ENCODE assay signal across 7 cellular contexts in the genomic region with DNA sequence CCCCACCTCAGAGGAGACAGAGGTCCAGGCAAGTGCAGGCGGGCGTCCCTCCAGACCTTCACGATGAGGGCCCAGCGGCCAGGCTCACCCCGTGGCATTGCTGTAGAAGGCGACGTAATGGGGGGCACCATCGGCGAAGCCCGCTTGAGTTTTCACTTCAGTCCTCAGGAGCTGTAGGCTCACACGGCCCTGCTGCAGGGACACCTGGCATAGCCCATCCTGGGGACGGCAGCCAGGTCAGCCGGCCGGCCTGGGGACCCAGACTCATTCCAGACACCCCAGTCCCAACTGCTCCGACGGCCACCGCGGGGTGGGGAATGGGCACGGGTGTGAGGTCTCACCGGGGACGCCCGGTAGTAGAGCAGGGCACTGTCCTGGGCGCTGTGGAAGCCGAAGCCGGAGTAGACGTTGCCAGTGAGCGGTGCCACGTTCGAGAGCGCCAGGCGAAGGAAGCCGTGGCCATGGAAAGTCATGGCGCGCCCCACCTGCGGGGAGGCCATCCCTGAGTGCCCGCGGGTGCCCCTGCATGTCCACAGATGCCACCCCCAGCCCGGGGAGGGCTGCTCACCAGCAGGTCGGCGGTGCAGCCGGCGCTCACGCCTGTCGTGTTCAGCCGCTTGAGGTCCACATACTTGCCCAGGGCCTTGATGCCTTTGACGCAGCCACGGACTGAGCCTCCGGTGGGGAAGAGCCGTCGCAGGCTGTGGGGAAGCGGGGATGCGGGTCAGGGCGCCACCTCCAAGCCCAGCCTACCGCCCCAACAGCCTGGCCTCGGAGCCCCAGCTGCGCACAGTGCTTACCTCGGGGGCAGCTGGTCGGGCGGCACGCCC.
"Had no signal": no experiment of that assay in that cellular context is flagged by ENCODE, and none has a peak within 500 bp of the region (broad histone marks: within the 10 kb centered on the region; RNA-seq: fewer than 3 reads in every experiment).

No MANE protein-coding gene starts in this region.

- H3K4me1 ChIP-seq: HAP-1 had no signal

- H3K27ac ChIP-seq: HL-60 had no signal

- H3K4me3 ChIP-seq: GM23338, HAP-1 had no signal

- ATAC-seq: GM23338, HCT116 had no signal

- DNase-seq: HFFc6, IMR-90, KG1 had no signal

- H3K9me3 ChIP-seq: HAP-1 had no signal
